Comparison of ENCODE assay signal across 8 cellular contexts in the genomic region with DNA sequence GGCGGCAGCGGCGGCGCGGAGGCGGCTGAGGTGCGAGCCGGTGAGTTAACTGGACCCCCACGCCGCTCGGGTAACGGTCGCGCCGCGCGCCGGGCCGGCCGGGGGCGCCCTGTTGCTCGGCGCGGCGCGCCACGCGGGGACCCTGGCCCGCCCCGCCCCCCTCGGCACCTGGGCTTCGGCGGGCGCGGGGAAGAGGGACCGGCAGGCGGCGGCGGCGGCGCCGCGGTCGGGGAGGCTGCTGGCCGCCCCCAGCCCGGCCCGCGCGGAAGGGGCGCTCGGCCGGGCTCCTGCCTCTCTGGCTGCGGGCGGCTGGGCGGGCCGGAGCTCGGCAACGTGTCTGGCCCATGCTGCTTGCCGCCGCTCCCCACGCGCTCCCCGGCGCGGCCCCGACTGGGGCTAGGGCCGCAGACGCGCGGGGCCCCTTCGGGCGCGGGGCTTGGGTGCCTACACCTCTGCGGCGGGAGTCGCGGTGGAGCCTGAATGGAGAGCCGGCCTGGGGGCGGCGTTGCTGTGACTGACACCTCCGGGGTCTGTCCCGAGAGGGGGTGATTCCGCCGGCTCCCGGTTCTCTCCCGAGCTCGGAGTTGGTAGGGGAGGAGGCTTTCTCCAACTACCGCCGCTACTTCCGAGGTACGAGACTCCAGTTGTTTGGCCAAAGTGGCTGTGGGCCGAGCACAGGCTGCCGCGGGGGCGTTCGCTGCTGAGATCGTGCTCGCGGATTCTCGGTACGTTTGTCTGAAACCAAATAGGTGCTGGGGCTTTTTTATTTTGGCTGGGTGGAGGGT. TPM values are rescaled to one million over a fixed set of nuclear protein-coding genes. Genes with fewer than 3 reads are reported as not detected.
DNase-seq lines count a peak whose midpoint lies in the region; TF ChIP-seq lines count a peak whose summit lies in the region.

No MANE protein-coding gene starts in this region.

- H3K9ac ChIP-seq in liver (ENCODE audit: low read depth in 1 of 2, low read length in 2 of 2): peak overlapping the region; percentile 72 to 89

- H3K36me3 ChIP-seq in HAP-1 (replicated peaks) (no peaks in the 10 kb centered on the region), liver (ENCODE audit: control insufficient read depth in 4 of 4, insufficient read depth in 3 of 4, low read depth in 1 of 4, low read length in 3 of 4) (no peaks in the 10 kb centered on the region)

- H3K4me3 ChIP-seq in HAP-1 (peak overlapping the region; percentile 70), coronary artery (peak overlapping the region; percentile 97), liver (ENCODE audit: low read depth in 1 of 3, low read length in 3 of 3) (peak overlapping the region; percentile 85 to 99 (median 85))

- DNase-seq in NCI-H1436 (lab: John Stamatoyannopoulos, UW) (peak; percentile 44), NCI-H1436 treated with DMSO at 0.1 percent for 48 hours (lab: John Stamatoyannopoulos, UW) (no peak), HAP-1 (ENCODE audit: low spot score in 2 of 2) (peak; percentile 38 to 71), LoVo (ENCODE audit: low spot score) (peak; percentile 43), coronary artery (ENCODE audit: low spot score) (peak; percentile 73)
- peak in 3 of 4 experiments; percentile 10 to 33 (median 20) for DNase-seq in activated CD4-positive, CD25-positive, alpha-beta regulatory T cell (lab: John Stamatoyannopoulos, UW)
- peak in 2 of 3 donors; percentile 10 to 25 for DNase-seq in stimulated activated CD4-positive, alpha-beta T cell treated with anti-CD3 and anti-CD28 coated beads, TNF-alpha, amount 100 ng/mL, for 1 hour (ENCODE audit: low read depth in 3 of 3, low spot score in 1 of 3)

- H3K27ac ChIP-seq in coronary artery (peak overlapping the region; percentile 52 to 89), liver (ENCODE audit: low read depth in 1 of 2, low read length in 2 of 2) (peak overlapping the region; percentile 85 to 89)

- in situ Hi-C loops in HAP-1 (cut with MboI; ENCODE audit: low sequenced_read_pairs): no loop called here

- H3K4me1 ChIP-seq in HAP-1 (peaks cover 16% of the 10 kb centered on the region), liver (ENCODE audit: control insufficient read depth in 4 of 4, insufficient read depth in 4 of 4, low read length in 3 of 4) (peaks cover 7 to 21% (median 12%) of the 10 kb centered on the region in 4 donors)

- WGBS in liver: under 1% methylated on average over 101 of the region's 101 CpGs

- peak in 1 of 2 donors; percentile 5 for TF ChIP-seq RAD21 in liver (IDR thresholded peaks at IDR 0.05)

- H3K9me3 ChIP-seq in HAP-1 (no peaks in the 10 kb centered on the region), liver (ENCODE audit: control insufficient read depth in 4 of 4, low read length in 3 of 4) (no peaks in the 10 kb centered on the region)

- TF ChIP-seq CTCF in coronary artery (IDR thresholded peaks at IDR 0.05) (no peak), liver (IDR thresholded peaks at IDR 0.05; ENCODE audit: low read depth, low read length, missing input control) (no peak)

- H3K27me3 ChIP-seq in HAP-1 (ENCODE audit: low read depth): peaks cover 7% of the 10 kb centered on the region
- no peaks in the 10 kb centered on the region for H3K27me3 ChIP-seq in liver (ENCODE audit: control insufficient read depth in 4 of 4, insufficient read depth in 4 of 4, low read length in 3 of 4)

TF ChIP-seq in liver, 16 proteins besides CTCF, POLR2A, EP300 and RAD21:
- TF ChIP-seq TAF1 (conservative IDR thresholded peaks at IDR 0.05): no peak
- TF ChIP-seq FOXA2 (IDR thresholded peaks at IDR 0.05): no peak
- peak; percentile 78 to 89 for TF ChIP-seq EGR1 (IDR thresholded peaks at IDR 0.05; ENCODE audit: low read depth in 2 of 2)
TF ChIP-seq in liver: peak in this region for 1.

RNA-seq across cellular contexts. Expression of a gene that starts 0.5 kb away (rescaled TPM):
- total RNA-seq in liver: 10 to 100 TPM in 1 of 2 donors, 1 to 10 TPM in 1; 7.7 to 10.5 TPM
- 10 to 100 TPM in 1 of 2 donors, 1 to 10 TPM in 1; 6.0 to 10.1 TPM for polyA plus RNA-seq in liver
